1 cellular context compared by ENCODE assay signal in the genomic region with DNA sequence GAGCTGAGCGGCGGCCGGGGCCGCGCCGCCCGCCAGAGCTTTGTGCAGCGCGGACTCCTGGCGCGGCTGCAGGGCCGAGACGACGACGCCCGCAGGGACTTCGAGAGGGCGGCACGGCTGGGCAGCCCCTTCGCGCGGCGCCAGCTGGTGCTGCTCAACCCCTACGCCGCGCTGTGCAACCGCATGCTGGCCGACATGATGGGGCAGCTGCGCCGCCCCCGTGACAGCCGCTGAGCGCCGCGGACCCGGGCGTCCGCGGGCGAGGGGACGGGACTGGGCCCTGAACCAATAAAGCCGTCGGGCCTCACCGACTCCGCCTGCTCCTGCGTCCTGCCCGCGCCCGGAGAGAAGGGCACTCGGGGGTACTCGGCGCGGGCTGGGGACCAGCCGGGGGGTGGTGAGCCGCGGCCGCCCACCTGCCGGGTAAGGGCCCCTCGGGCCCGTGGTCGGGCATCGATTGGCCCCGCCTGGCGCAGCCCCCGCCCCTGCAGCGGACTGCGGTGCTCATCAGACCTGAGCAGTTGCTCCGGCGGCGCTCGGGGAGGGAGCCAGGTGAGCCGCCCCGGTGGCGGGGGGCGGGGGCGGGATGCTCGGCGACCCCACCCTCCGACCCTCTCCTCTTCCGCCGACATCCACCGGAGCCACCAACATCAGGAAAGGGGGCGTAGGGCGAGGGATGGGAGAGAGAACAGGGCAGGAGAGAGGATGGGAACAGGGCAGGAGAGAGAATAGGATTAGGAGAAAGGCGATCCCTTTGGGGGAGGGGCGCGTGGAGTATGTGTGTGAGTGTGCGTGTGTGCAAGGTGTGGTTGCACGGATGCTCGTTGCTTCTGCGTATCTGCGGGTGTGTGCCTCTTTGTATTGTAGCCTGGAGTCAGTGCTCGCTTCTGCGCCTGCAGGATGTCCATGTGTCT.
TF ChIP-seq lines count a peak whose summit lies in the region.

A gene (plus strand): TSS at position 510 of the 914 bp plus-strand sequence. CDS start 610 bp downstream, outside the sequence.

TF ChIP-seq in HepG2, 621 proteins besides CTCF, POLR2A, EP300 and RAD21 (continued from another document and continues in another):
- TF ChIP-seq, protein P1, sequence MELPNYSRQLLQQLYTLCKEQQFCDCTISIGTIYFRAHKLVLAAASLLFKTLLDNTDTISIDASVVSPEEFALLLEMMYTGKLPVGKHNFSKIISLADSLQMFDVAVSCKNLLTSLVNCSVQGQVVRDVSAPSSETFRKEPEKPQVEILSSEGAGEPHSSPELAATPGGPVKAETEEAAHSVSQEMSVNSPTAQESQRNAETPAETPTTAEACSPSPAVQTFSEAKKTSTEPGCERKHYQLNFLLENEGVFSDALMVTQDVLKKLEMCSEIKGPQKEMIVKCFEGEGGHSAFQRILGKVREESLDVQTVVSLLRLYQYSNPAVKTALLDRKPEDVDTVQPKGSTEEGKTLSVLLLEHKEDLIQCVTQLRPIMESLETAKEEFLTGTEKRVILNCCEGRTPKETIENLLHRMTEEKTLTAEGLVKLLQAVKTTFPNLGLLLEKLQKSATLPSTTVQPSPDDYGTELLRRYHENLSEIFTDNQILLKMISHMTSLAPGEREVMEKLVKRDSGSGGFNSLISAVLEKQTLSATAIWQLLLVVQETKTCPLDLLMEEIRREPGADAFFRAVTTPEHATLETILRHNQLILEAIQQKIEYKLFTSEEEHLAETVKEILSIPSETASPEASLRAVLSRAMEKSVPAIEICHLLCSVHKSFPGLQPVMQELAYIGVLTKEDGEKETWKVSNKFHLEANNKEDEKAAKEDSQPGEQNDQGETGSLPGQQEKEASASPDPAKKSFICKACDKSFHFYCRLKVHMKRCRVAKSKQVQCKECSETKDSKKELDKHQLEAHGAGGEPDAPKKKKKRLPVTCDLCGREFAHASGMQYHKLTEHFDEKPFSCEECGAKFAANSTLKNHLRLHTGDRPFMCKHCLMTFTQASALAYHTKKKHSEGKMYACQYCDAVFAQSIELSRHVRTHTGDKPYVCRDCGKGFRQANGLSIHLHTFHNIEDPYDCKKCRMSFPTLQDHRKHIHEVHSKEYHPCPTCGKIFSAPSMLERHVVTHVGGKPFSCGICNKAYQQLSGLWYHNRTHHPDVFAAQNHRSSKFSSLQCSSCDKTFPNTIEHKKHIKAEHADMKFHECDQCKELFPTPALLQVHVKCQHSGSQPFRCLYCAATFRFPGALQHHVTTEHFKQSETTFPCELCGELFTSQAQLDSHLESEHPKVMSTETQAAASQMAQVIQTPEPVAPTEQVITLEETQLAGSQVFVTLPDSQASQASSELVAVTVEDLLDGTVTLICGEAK (IDR thresholded peaks at IDR 0.05), result no peak
- TF ChIP-seq, protein P1 (CRISPR knock-in tag; IDR thresholded peaks at IDR 0.05), result no peak; the same call in 1 of the 2 replicates
- TF ChIP-seq ZNF383 (CRISPR knock-in tag; IDR thresholded peaks at IDR 0.05; ENCODE audit: borderline replicate concordance) (no peak), ZNF644 (CRISPR knock-in tag; IDR thresholded peaks at IDR 0.05; ENCODE audit: low read depth) (no peak), NCOA2 (CRISPR knock-in tag; IDR thresholded peaks at IDR 0.05) (no peak), ZNF251 (CRISPR knock-in tag; IDR thresholded peaks at IDR 0.05) (no peak), ZMAT3 (CRISPR knock-in tag; conservative IDR thresholded peaks at IDR 0.05) (no peak), HOXA9 (CRISPR knock-in tag; IDR thresholded peaks at IDR 0.05; ENCODE audit: borderline replicate concordance) (peak; percentile 93; the same call in 1 of the 2 replicates), IRF2 (CRISPR knock-in tag; IDR thresholded peaks at IDR 0.05) (peak; percentile 67; the same call in 1 of the 2 replicates), ZNF616 (CRISPR knock-in tag; IDR thresholded peaks at IDR 0.05; ENCODE audit: low read depth) (peak; percentile 56; the same call in 1 of the 2 replicates), HNF4A (CRISPR knock-in tag; IDR thresholded peaks at IDR 0.05) (no peak), FOXA1 (IDR thresholded peaks at IDR 0.05) (no peak), FOXA1 (CRISPR knock-in tag; IDR thresholded peaks at IDR 0.05) (peak; percentile 12; the same call in 1 of the 2 replicates), HOXA7 (CRISPR knock-in tag; IDR thresholded peaks at IDR 0.05) (no peak), SP5 (CRISPR knock-in tag; IDR thresholded peaks at IDR 0.05; ENCODE audit: borderline replicate concordance, low read depth) (peak; percentile 59; the same call in 1 of the 2 replicates), PHF5A (CRISPR knock-in tag; IDR thresholded peaks at IDR 0.05; ENCODE audit: low read depth, unreplicated experiment) (no peak), ZNF619 (CRISPR knock-in tag; IDR thresholded peaks at IDR 0.05) (no peak), MXI1 (IDR thresholded peaks at IDR 0.05; ENCODE audit: borderline replicate concordance, low read depth, low read length) (0 out of 3 replicates have a peak, but pooled peaks have one; percentile 10), EEA1 (CRISPR knock-in tag; IDR thresholded peaks at IDR 0.05; ENCODE audit: borderline replicate concordance) (no peak), ZFY (CRISPR knock-in tag; IDR thresholded peaks at IDR 0.05) (peak; percentile 94), KLF12 (CRISPR knock-in tag; IDR thresholded peaks at IDR 0.05; ENCODE audit: borderline replicate concordance) (no peak), SNAPC2 (CRISPR knock-in tag; IDR thresholded peaks at IDR 0.05) (0 out of 2 replicates have a peak, but pooled peaks have one; percentile 37), ISL2 (CRISPR knock-in tag; IDR thresholded peaks at IDR 0.05) (peak; percentile 14; the same call in 1 of the 2 replicates), KLF16 (CRISPR knock-in tag; IDR thresholded peaks at IDR 0.05) (peak in 1 of 2 experiments; percentile 24; a peak in 1 of 4 replicates), ZNF7 (CRISPR knock-in tag; IDR thresholded peaks at IDR 0.05) (no peak), SPEN (CRISPR knock-in tag; IDR thresholded peaks at IDR 0.05; ENCODE audit: low read depth) (peak; percentile 40), KLF13 (CRISPR knock-in tag; IDR thresholded peaks at IDR 0.05) (no peak), ZC3H4 (CRISPR knock-in tag; IDR thresholded peaks at IDR 0.05; ENCODE audit: borderline replicate concordance) (no peak), ZBTB8A (CRISPR knock-in tag; IDR thresholded peaks at IDR 0.05; ENCODE audit: borderline replicate concordance, low read depth) (no peak), SCMH1 (CRISPR knock-in tag; IDR thresholded peaks at IDR 0.05; ENCODE audit: borderline replicate concordance) (no peak), HDAC1 (CRISPR knock-in tag; IDR thresholded peaks at IDR 0.05) (peak; percentile 79)
- TF ChIP-seq, protein P2, sequence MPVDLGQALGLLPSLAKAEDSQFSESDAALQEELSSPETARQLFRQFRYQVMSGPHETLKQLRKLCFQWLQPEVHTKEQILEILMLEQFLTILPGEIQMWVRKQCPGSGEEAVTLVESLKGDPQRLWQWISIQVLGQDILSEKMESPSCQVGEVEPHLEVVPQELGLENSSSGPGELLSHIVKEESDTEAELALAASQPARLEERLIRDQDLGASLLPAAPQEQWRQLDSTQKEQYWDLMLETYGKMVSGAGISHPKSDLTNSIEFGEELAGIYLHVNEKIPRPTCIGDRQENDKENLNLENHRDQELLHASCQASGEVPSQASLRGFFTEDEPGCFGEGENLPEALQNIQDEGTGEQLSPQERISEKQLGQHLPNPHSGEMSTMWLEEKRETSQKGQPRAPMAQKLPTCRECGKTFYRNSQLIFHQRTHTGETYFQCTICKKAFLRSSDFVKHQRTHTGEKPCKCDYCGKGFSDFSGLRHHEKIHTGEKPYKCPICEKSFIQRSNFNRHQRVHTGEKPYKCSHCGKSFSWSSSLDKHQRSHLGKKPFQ (CRISPR knock-in tag; IDR thresholded peaks at IDR 0.05; ENCODE audit: insufficient replicate concordance), result peak; percentile 46
- TF ChIP-seq, protein P3, sequence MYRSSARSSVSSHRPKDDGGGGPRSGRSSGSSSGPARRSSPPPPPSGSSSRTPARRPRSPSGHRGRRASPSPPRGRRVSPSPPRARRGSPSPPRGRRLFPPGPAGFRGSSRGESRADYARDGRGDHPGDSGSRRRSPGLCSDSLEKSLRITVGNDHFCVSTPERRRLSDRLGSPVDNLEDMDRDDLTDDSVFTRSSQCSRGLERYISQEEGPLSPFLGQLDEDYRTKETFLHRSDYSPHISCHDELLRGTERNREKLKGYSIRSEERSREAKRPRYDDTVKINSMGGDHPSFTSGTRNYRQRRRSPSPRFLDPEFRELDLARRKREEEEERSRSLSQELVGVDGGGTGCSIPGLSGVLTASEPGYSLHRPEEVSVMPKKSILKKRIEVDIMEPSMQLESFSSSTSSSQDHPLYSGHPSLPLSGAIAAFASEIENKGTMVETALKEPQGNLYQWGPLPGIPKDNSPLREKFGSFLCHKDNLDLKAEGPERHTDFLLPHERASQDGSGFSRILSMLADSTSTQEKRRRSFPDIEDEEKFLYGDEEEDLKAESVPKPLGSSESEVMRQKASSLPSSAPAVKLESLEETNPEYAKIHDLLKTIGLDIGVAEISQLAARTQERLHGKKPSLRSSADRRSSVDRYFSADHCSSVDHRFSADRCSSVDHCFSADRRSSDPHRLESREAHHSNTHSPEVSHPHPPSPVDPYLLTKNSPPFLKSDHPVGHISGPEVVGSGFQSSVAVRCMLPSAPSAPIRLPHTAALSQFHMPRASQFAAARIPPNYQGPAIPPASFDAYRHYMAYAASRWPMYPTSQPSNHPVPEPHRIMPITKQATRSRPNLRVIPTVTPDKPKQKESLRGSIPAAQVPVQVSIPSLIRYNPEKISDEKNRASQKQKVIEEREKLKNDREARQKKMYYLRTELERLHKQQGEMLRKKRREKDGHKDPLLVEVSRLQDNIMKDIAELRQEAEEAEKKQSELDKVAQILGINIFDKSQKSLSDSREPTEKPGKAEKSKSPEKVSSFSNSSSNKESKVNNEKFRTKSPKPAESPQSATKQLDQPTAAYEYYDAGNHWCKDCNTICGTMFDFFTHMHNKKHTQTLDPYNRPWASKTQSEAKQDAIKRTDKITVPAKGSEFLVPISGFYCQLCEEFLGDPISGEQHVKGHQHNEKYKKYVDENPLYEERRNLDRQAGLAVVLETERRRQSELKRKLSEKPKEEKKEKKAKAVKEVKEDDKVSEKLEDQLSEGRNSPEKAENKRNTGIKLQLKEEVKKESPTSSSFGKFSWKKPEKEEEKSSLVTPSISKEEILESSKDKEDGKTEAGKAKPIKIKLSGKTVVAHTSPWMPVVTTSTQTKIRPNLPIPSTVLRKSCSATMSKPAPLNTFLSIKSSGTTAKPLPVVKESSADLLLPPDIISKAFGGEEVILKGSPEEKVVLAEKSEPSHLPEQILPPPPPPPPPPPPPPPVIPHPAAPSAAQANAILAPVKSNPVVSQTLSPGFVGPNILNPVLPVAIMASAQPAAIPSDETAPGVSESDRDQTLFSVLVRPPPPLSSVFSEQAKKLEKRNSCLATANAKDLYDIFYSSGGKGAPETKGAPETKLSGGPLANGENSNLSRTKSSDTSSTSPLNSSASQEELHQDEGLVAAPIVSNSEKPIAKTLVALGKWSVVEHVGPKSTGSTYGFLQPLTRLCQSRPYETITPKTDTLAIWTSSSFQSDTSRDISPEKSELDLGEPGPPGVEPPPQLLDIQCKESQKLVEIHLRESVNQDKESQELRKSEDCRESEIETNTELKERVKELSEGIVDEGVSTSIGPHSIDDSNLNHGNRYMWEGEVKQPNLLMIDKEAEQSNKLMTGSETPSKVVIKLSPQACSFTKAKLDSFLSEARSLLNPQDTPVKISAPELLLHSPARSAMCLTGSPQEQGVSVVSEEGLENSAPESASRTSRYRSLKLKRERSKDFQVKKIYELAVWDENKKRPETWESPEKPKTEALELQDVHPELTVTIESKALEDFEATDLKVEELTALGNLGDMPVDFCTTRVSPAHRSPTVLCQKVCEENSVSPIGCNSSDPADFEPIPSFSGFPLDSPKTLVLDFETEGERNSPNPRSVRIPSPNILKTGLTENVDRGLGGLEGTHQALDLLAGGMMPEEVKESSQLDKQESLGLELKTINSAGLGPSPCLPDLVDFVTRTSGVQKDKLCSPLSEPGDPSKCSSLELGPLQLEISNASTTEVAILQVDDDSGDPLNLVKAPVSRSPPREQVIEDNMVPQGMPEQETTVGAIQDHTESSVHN (CRISPR knock-in tag; IDR thresholded peaks at IDR 0.05), result no peak
- TF ChIP-seq, protein P4, sequence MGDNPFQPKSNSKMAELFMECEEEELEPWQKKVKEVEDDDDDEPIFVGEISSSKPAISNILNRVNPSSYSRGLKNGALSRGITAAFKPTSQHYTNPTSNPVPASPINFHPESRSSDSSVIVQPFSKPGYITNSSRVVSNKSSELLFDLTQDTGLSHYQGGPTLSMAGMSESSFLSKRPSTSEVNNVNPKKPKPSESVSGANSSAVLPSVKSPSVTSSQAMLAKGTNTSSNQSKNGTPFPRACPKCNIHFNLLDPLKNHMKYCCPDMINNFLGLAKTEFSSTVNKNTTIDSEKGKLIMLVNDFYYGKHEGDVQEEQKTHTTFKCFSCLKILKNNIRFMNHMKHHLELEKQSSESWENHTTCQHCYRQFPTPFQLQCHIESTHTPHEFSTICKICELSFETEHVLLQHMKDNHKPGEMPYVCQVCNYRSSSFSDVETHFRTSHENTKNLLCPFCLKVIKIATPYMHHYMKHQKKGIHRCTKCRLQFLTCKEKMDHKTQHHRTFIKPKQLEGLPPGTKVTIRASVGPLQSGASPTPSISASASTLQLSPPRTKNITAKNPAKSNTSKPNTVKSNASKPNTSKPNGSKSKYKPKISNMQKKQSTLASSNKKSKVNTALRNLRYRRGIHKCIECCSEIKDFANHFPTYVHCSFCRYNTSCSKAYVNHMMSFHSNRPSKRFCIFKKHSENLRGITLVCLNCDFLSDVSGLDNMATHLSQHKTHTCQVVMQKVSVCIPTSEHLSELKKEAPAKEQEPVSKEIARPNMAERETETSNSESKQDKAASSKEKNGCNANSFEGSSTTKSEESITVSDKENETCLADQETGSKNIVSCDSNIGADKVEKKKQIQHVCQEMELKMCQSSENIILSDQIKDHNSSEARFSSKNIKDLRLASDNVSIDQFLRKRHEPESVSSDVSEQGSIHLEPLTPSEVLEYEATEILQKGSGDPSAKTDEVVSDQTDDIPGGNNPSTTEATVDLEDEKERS (CRISPR knock-in tag; IDR thresholded peaks at IDR 0.05), result no peak
